9 cellular contexts compared by ENCODE assay signal in the genomic region with DNA sequence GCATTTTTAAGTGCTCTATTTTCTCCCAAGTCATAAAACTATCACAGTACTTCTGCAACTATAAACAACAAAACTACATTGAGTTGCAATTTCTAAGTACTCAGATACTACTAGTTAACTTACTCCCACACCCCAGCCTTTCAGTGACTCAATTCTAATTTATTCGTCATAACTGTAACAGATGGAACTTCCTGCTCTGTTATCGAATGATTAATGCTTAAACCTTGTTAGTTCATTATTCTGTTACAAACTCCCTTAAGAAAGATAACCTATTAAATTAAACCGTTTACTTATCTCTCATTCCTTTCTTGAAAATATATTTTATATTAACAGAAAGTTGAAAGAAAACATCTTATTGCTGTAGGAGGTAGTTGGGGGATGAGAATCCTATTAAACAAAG. TPM values are rescaled to one million over a fixed set of nuclear protein-coding genes. Genes with fewer than 3 reads are reported as not detected.
DNase-seq lines count a peak whose midpoint lies in the region; ATAC-seq lines count a peak whose summit lies in the region.
"Had no signal": no experiment of that assay in that cellular context is flagged by ENCODE, and none has a peak within 500 bp of the region (broad histone marks: within the 10 kb centered on the region; RNA-seq: fewer than 3 reads in every experiment).

No MANE protein-coding gene starts in this region.

- peak; percentile 14 for DNase-seq in activated CD4-positive, alpha-beta T cell treated with anti-CD3 and anti-CD28 coated beads, Interleukin-2, amount 10 ng/mL, durations not matched to agents 24 days and 14 days
- DNase-seq in activated CD4-positive, alpha-beta T cell treated with anti-CD3 and anti-CD28 coated beads, Interleukin-2, amount 10 ng/mL, durations not matched to agents 7 days and 5 days = no peak
- DNase-seq in adipocyte (ENCODE audit: low read depth) = peak; percentile 62
- DNase-seq in stimulated activated naive CD8-positive, alpha-beta T cell treated with anti-CD3 and anti-CD28 coated beads, Interleukin-15, amount 100 ng/mL, for 72 hours = no peak
- no peak for DNase-seq in cerebellar cortex (ENCODE audit: low spot score)
- DNase-seq in SIG-M5 (lab: John Stamatoyannopoulos, UW) = no peak
- no peak for DNase-seq in cerebellar nuclear complex (lab: John Stamatoyannopoulos, UW)

- H3K36me3 ChIP-seq in adipocyte (ENCODE audit: control insufficient read depth, insufficient read depth, low read length, severe bottlenecking) = no peaks in the 10 kb centered on the region
- H3K36me3 ChIP-seq: BLaER1 had no signal

- peaks cover 4% of the 10 kb centered on the region for H3K4me1 Mint-ChIP-seq in activated CD4-positive, alpha-beta T cell treated with anti-CD3 and anti-CD28 coated beads, Interleukin-2, amount 10 ng/mL, durations not matched to agents 24 days and 14 days
- peaks cover 9% of the 10 kb centered on the region for H3K4me1 Mint-ChIP-seq in activated CD4-positive, alpha-beta T cell treated with anti-CD3 and anti-CD28 coated beads, Interleukin-2, amount 10 ng/mL, durations not matched to agents 7 days and 5 days
- peaks cover 6% of the 10 kb centered on the region for H3K4me1 Mint-ChIP-seq in stimulated activated naive CD8-positive, alpha-beta T cell treated with anti-CD3 and anti-CD28 coated beads, Interleukin-15, amount 100 ng/mL, for 72 hours

- H3K4me1 ChIP-seq in adipocyte (ENCODE audit: control insufficient read depth, insufficient read depth, low read length) = peaks cover 9% of the 10 kb centered on the region

- ATAC-seq in HG02973 (IDR thresholded peaks at IDR 0.05; ENCODE audit: unreplicated experiment) = peak; percentile 96
- ATAC-seq in stimulated activated naive CD8-positive, alpha-beta T cell treated with anti-CD3 and anti-CD28 coated beads, Interleukin-15, amount 100 ng/mL, for 72 hours = peak; percentile 46

- peaks cover 2% of the 10 kb centered on the region for H3K27me3 Mint-ChIP-seq in activated CD4-positive, alpha-beta T cell treated with anti-CD3 and anti-CD28 coated beads, Interleukin-2, amount 10 ng/mL, durations not matched to agents 24 days and 14 days
- no peaks in the 10 kb centered on the region for H3K27me3 Mint-ChIP-seq in activated CD4-positive, alpha-beta T cell treated with anti-CD3 and anti-CD28 coated beads, Interleukin-2, amount 10 ng/mL, durations not matched to agents 7 days and 5 days
- H3K27me3 Mint-ChIP-seq in stimulated activated naive CD8-positive, alpha-beta T cell treated with anti-CD3 and anti-CD28 coated beads, Interleukin-15, amount 100 ng/mL, for 72 hours = no peaks in the 10 kb centered on the region

- H3K4me3 ChIP-seq in adipocyte (ENCODE audit: low read length) = no peak overlapping the region
- H3K4me3 ChIP-seq: BLaER1 had no signal

- no peaks in the 10 kb centered on the region for H3K9me3 ChIP-seq in adipocyte (ENCODE audit: control insufficient read depth, low read length)

- POLR2A ChIA-PET in activated CD4-positive, alpha-beta T cell treated with anti-CD3 and anti-CD28 coated beads, Interleukin-2, amount 10 ng/mL, durations not matched to agents 7 days and 5 days (lab: Charles Lee) = no interaction called here

- no peak overlapping the region for H3K27ac Mint-ChIP-seq in activated CD4-positive, alpha-beta T cell treated with anti-CD3 and anti-CD28 coated beads, Interleukin-2, amount 10 ng/mL, durations not matched to agents 24 days and 14 days
- no peak overlapping the region for H3K27ac Mint-ChIP-seq in activated CD4-positive, alpha-beta T cell treated with anti-CD3 and anti-CD28 coated beads, Interleukin-2, amount 10 ng/mL, durations not matched to agents 7 days and 5 days
- H3K27ac Mint-ChIP-seq in stimulated activated naive CD8-positive, alpha-beta T cell treated with anti-CD3 and anti-CD28 coated beads, Interleukin-15, amount 100 ng/mL, for 72 hours = peak overlapping the region in 1 of 2 donors; percentile 30

- H3K9me3 Mint-ChIP-seq in activated CD4-positive, alpha-beta T cell treated with anti-CD3 and anti-CD28 coated beads, Interleukin-2, amount 10 ng/mL, durations not matched to agents 24 days and 14 days = no peaks in the 10 kb centered on the region
- no peaks in the 10 kb centered on the region for H3K9me3 Mint-ChIP-seq in activated CD4-positive, alpha-beta T cell treated with anti-CD3 and anti-CD28 coated beads, Interleukin-2, amount 10 ng/mL, durations not matched to agents 7 days and 5 days
- H3K9me3 Mint-ChIP-seq in stimulated activated naive CD8-positive, alpha-beta T cell treated with anti-CD3 and anti-CD28 coated beads, Interleukin-15, amount 100 ng/mL, for 72 hours = no peaks in the 10 kb centered on the region

- H3K4me3 Mint-ChIP-seq in activated CD4-positive, alpha-beta T cell treated with anti-CD3 and anti-CD28 coated beads, Interleukin-2, amount 10 ng/mL, durations not matched to agents 24 days and 14 days = no peak overlapping the region
- H3K4me3 Mint-ChIP-seq in activated CD4-positive, alpha-beta T cell treated with anti-CD3 and anti-CD28 coated beads, Interleukin-2, amount 10 ng/mL, durations not matched to agents 7 days and 5 days = no peak overlapping the region
- H3K4me3 Mint-ChIP-seq in stimulated activated naive CD8-positive, alpha-beta T cell treated with anti-CD3 and anti-CD28 coated beads, Interleukin-15, amount 100 ng/mL, for 72 hours = no peak overlapping the region

- H3K36me3 Mint-ChIP-seq in activated CD4-positive, alpha-beta T cell treated with anti-CD3 and anti-CD28 coated beads, Interleukin-2, amount 10 ng/mL, durations not matched to agents 24 days and 14 days (ENCODE audit: low read depth) = no peaks in the 10 kb centered on the region
- H3K36me3 Mint-ChIP-seq in activated CD4-positive, alpha-beta T cell treated with anti-CD3 and anti-CD28 coated beads, Interleukin-2, amount 10 ng/mL, durations not matched to agents 7 days and 5 days (ENCODE audit: low read depth) = no peaks in the 10 kb centered on the region

- intact Hi-C loops in activated CD4-positive, alpha-beta T cell treated with anti-CD3 and anti-CD28 coated beads, Interleukin-2, amount 10 ng/mL, durations not matched to agents 24 days and 14 days (cut with micrococcal nuclease) = no loop called here

- H3K27me3 ChIP-seq in adipocyte (replicated peaks; ENCODE audit: control insufficient read depth, insufficient read depth, low read length) = no peaks in the 10 kb centered on the region
- H3K27me3 ChIP-seq: BLaER1 had no signal

- CTCF ChIA-PET in activated CD4-positive, alpha-beta T cell treated with anti-CD3 and anti-CD28 coated beads, Interleukin-2, amount 10 ng/mL, durations not matched to agents 7 days and 5 days (lab: Charles Lee) = no interaction called here

- no peak overlapping the region for H3K9ac ChIP-seq in adipocyte (ENCODE audit: low read length)
- H3K9ac ChIP-seq: BLaER1 had no signal

RNA-seq across cellular contexts. Expression of a gene that starts 17.0 kb away (rescaled TPM):
- total RNA-seq in activated CD4-positive, alpha-beta T cell treated with anti-CD3 and anti-CD28 coated beads, Interleukin-2, amount 10 ng/mL, durations not matched to agents 24 days and 14 days = not detected in 2 replicates
- total RNA-seq in activated CD4-positive, alpha-beta T cell treated with anti-CD3 and anti-CD28 coated beads, Interleukin-2, amount 10 ng/mL, durations not matched to agents 7 days and 5 days = not detected

RNA-seq across cellular contexts. Expression of a gene that starts 35.3 kb away (rescaled TPM):
- 84.8 and 86.3 TPM in 2 replicates for total RNA-seq in activated CD4-positive, alpha-beta T cell treated with anti-CD3 and anti-CD28 coated beads, Interleukin-2, amount 10 ng/mL, durations not matched to agents 24 days and 14 days
- total RNA-seq in activated CD4-positive, alpha-beta T cell treated with anti-CD3 and anti-CD28 coated beads, Interleukin-2, amount 10 ng/mL, durations not matched to agents 7 days and 5 days = 10 to 100 TPM; 57.1 to 57.3 TPM

Comparison
In these comparisons a context has a peak if more than half of its experiments do, and no peak if none do; other contexts are left out.
1. DNase-seq: peak in activated CD4-positive, alpha-beta T cell treated with anti-CD3 and anti-CD28 coated beads, Interleukin-2, amount 10 ng/mL, durations not matched to agents 24 days and 14 days (single experiment) and adipocyte (single experiment); none in activated CD4-positive, alpha-beta T cell treated with anti-CD3 and anti-CD28 coated beads, Interleukin-2, amount 10 ng/mL, durations not matched to agents 7 days and 5 days (single experiment), stimulated activated naive CD8-positive, alpha-beta T cell treated with anti-CD3 and anti-CD28 coated beads, Interleukin-15, amount 100 ng/mL, for 72 hours (0 of 2), cerebellar cortex (single experiment), SIG-M5 (single experiment) and cerebellar nuclear complex (0 of 2).